Comparison of ENCODE assay signal across 22 cellular contexts in genomic region chr15:51483985-51484384, GRCh38.
"Had no signal": no experiment of that assay in that cellular context is flagged by ENCODE, and none has a peak within 500 bp of the region (broad histone marks: within the 10 kb centered on the region; RNA-seq: fewer than 3 reads in every experiment).

No MANE protein-coding gene starts in this region.

- H3K4me3 ChIP-seq: colonic mucosa, esophagus squamous epithelium, gastrocnemius medialis, heart right ventricle, left lung, lower lobe of right lung had no signal

- ATAC-seq: effector memory CD8-positive, alpha-beta T cell; esophagus mucosa; gastrocnemius medialis; heart right ventricle; left lung; left ventricle myocardium superior had no signal

- H3K4me1 ChIP-seq: colonic mucosa, esophagus squamous epithelium, gastrocnemius medialis, heart right ventricle, left lung, lower lobe of right lung had no signal

- H3K27me3 ChIP-seq: colonic mucosa, esophagus squamous epithelium, gastrocnemius medialis, heart right ventricle, left lung had no signal

- H3K9me3 ChIP-seq: colonic mucosa, gastrocnemius medialis had no signal

- H3K27ac ChIP-seq: colonic mucosa, epithelial cell of prostate, esophagus squamous epithelium, gastrocnemius medialis, heart right ventricle, left lung, lower lobe of right lung had no signal

- DNase-seq: colonic mucosa; cortex of kidney; effector CD8-positive, alpha-beta T cell; effector memory CD8-positive, alpha-beta T cell; endodermal cell; erythroblast; esophagus squamous epithelium; foreskin fibroblast; foreskin melanocyte; gastrocnemius medialis; glutamatergic neuron; head of caudate nucleus; heart right ventricle; hippocampal formation; kidney glomerular epithelial cell; left ventricle myocardium superior; lower lobe of right lung; mesendoderm; midbrain had no signal
